ENCODE assay signal across 8 cellular contexts in the genomic region with DNA sequence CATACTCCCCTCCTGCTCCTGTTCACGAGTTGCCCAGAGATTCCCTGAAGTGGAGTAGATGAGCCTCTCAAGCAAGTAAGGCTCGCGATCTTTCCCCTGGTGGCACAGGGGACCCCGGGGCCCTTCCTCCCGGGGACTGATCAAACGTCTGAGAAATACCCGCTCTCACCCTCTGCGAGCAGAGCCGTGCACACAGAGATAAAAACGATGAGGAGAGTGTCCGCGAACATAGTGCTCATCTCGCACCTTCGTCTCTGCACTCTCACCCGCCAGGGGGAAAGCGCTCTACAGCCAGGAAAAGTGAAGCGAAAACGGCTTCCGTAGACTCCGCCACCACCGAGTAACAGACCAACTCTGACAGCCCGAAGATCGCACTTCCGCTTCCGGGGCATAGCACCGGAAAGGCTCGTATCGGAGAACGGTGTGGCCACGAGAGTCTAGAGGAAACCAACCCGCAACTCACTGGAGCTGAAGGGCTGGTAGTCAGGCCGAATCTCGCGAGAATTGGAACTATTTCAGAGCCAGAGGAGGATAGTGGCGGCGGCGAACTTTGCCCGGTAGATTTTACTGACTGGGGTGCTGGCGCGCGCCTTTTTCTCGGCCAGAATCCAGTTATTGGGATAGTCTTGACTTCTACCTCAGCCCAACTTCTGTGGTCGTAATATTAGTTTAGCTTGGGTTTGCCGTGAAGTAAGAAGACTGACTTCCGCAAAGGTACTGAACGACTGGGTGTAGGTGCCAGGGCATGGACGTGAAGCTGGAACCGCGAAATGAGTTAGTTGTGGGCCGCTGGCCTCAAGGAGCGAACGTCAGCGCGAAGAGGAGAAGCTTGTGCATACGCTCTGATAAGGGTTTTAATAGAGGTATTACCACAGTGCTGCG. TPM values are rescaled to one million over a fixed set of nuclear protein-coding genes. Genes with fewer than 3 reads are reported as not detected.
A peak's percentile ranks its signal among the peaks of the same experiment; 100 is the strongest.
DNase-seq lines count a peak whose midpoint lies in the region; TF ChIP-seq lines count a peak whose summit lies in the region.

A gene with protein sequence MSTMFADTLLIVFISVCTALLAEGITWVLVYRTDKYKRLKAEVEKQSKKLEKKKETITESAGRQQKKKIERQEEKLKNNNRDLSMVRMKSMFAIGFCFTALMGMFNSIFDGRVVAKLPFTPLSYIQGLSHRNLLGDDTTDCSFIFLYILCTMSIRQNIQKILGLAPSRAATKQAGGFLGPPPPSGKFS (minus strand): TSS at position 356 of the 882 bp plus-strand sequence. CDS start 117 bp downstream, at position 239.

- H3K27ac Mint-ChIP-seq in HFFc6 = peak within 1 kb of the TSS; percentile 97

- no peaks in the 10 kb centered on the region for H4K20me1 ChIP-seq in SK-N-SH (ENCODE audit: insufficient read depth)

- peaks cover 84% of the 10 kb centered on the region for H3K79me2 ChIP-seq in SK-N-SH (ENCODE audit: insufficient read depth)

- peak within 1 kb of the TSS; percentile 93 for H2AFZ ChIP-seq in SK-N-SH (ENCODE audit: low read depth)

- no peaks in the 10 kb centered on the region for H3K27me3 ChIP-seq in SK-N-SH (ENCODE audit: insufficient read depth)

- peak; percentile 99 for DNase-seq in HFFc6
- DNase-seq in NB4 (ENCODE audit: low read depth) = peak; percentile 98
- peak; percentile 91 for DNase-seq in SK-N-SH
- DNase-seq in activated naive CD4-positive, alpha-beta T cell treated with anti-CD3 and anti-CD28 coated beads, Interleukin-2, amount 50 U/mL, for 16 hours = peak; percentile 92
- DNase-seq in germinal center (ENCODE audit: low spot score) = peak; percentile 96
- DNase-seq in non-pigmented ciliary epithelial cell (ENCODE audit: low read depth) = peak; percentile 94
- DNase-seq in superior temporal gyrus (ENCODE audit: extremely low spot score) = peak; percentile 99

- no peaks in the 10 kb centered on the region for H3K9me3 Mint-ChIP-seq in HFFc6

- H3K9ac ChIP-seq in SK-N-SH = peak within 1 kb of the TSS; percentile 87

- H3F3A ChIP-seq in SK-N-SH (replicated peaks; ENCODE audit: insufficient read depth) = peaks cover 15% of the 10 kb centered on the region

- H3K36me3 Mint-ChIP-seq in HFFc6 (ENCODE audit: low read depth) = peaks cover 40% of the 10 kb centered on the region

- peaks cover 9 to 17% of the 10 kb centered on the region in 2 experiments; a peak in 3 of 4 replicates for H3K4me1 ChIP-seq in SK-N-SH (ENCODE audit: control insufficient read depth in 1 of 2, insufficient read depth in 2 of 2, low read depth in 1 of 2, low read length in 1 of 2)

- peak within 1 kb of the TSS; percentile 86 to 95 for H3K27ac ChIP-seq in SK-N-SH (ENCODE audit: low read depth in 2 of 2, low read length in 1 of 2)

- no peaks in the 10 kb centered on the region for H3K9me3 ChIP-seq in SK-N-SH

- H3K36me3 ChIP-seq in SK-N-SH (replicated peaks in 1 of 2; ENCODE audit: control insufficient read depth in 1 of 2, insufficient read depth in 2 of 2, low read length in 1 of 2) = peaks cover 33 to 34% of the 10 kb centered on the region in 2 experiments

- no peak; a peak in 1 of 4 replicates for TF ChIP-seq EP300 in SK-N-SH (IDR thresholded peaks at IDR 0.05; ENCODE audit: borderline replicate concordance in 1 of 2, low read depth in 1 of 2, low read length in 1 of 2)

- POLR2A ChIA-PET in SK-N-SH (lab: Yijun Ruan, JAX) = interaction anchor here (0.6 to 1.5 kb wide), 7 partner anchors 25 to 134 kb away, joined by 3 to 9 read pairs (median 3); no protein-coding TSS in a partner anchor

- WGBS in SK-N-SH (ENCODE audit: low lambda C conversion rate) = 1% methylated on average over 43 of the region's 56 CpGs

- TF ChIP-seq POLR2A in NB4 (IDR thresholded peaks at IDR 0.05; ENCODE audit: extremely low read depth, insufficient read length) = peak; percentile 87

- peak; percentile 41 for TF ChIP-seq CTCF in HFFc6 (IDR thresholded peaks at IDR 0.05)
- no peak for TF ChIP-seq CTCF in NB4 (IDR thresholded peaks at IDR 0.05; ENCODE audit: low read depth, low read length)
- TF ChIP-seq CTCF in SK-N-SH (IDR thresholded peaks at IDR 0.05) = peak; percentile 39; the same call in 1 of the 2 replicates

- peak within 1 kb of the TSS; percentile 93 for H3K4me2 ChIP-seq in SK-N-SH

- CTCF ChIA-PET in SK-N-SH (lab: Yijun Ruan, JAX) = interaction anchor here (0.8 to 2.2 kb wide), 5 partner anchors 9 to 146 kb away, joined by 3 to 9 read pairs (median 4); a partner anchor contains a TSS

- H3K4me3 ChIP-seq in GM08714 (ENCODE audit: low read length) (peak within 1 kb of the TSS; percentile 93), NB4 (ENCODE audit: low read depth, low read length) (peak within 1 kb of the TSS; percentile 96), SK-N-SH (ENCODE audit: low read depth in 2 of 2, low read length in 1 of 2) (peak within 1 kb of the TSS; percentile 88 to 94)

- peak within 1 kb of the TSS; percentile 96 for H3K4me3 Mint-ChIP-seq in HFFc6

- peaks cover 75% of the 10 kb centered on the region for H3K4me1 Mint-ChIP-seq in HFFc6 (ENCODE audit: low read depth)

- peak; percentile 1; the same call in 1 of the 2 replicates for TF ChIP-seq RAD21 in SK-N-SH (IDR thresholded peaks at IDR 0.05; ENCODE audit: low read length)

- H3K9me2 ChIP-seq in SK-N-SH = no peaks in the 10 kb centered on the region

- no peaks in the 10 kb centered on the region; the same call in 1 of the 2 replicates for H3K27me3 Mint-ChIP-seq in HFFc6 (ENCODE audit: insufficient read depth)

TF ChIP-seq in SK-N-SH, 30 proteins besides CTCF, POLR2A, EP300 and RAD21 (continues in another document):
- TF ChIP-seq SIN3A (IDR thresholded peaks at IDR 0.05; ENCODE audit: borderline replicate concordance, low read depth, low read length) (peak; percentile 95; the same call in 1 of the 2 replicates), YY1 (IDR thresholded peaks at IDR 0.05; ENCODE audit: low read depth) (peak; percentile 58; the same call in 1 of the 2 replicates), MXI1 (IDR thresholded peaks at IDR 0.05; ENCODE audit: low read depth, low read length) (peak; percentile 91), SMC3 (IDR thresholded peaks at IDR 0.05; ENCODE audit: low read depth, low read length) (no peak), NFIC (IDR thresholded peaks at IDR 0.05; ENCODE audit: borderline replicate concordance) (no peak; the same call in 1 of the 2 replicates), GABPA (IDR thresholded peaks at IDR 0.05; ENCODE audit: low read depth) (peak; percentile 99), POLR2AphosphoS5 (IDR thresholded peaks at IDR 0.05; ENCODE audit: low read depth, low read length) (peak; percentile 97), TCF12 (IDR thresholded peaks at IDR 0.05) (0 out of 2 replicates have a peak, but pooled peaks have one; percentile 21), GATA2 (CRISPR knock-in tag; IDR thresholded peaks at IDR 0.05) (no peak), JUND (IDR thresholded peaks at IDR 0.05) (no peak), CHD2 (IDR thresholded peaks at IDR 0.05; ENCODE audit: low read length, partially characterized antibody) (peak; percentile 100)
- TF ChIP-seq, protein P1, sequence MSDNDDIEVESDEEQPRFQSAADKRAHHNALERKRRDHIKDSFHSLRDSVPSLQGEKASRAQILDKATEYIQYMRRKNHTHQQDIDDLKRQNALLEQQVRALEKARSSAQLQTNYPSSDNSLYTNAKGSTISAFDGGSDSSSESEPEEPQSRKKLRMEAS (IDR thresholded peaks at IDR 0.05; ENCODE audit: low read depth) = peak; percentile 96
- TF ChIP-seq, protein P2, sequence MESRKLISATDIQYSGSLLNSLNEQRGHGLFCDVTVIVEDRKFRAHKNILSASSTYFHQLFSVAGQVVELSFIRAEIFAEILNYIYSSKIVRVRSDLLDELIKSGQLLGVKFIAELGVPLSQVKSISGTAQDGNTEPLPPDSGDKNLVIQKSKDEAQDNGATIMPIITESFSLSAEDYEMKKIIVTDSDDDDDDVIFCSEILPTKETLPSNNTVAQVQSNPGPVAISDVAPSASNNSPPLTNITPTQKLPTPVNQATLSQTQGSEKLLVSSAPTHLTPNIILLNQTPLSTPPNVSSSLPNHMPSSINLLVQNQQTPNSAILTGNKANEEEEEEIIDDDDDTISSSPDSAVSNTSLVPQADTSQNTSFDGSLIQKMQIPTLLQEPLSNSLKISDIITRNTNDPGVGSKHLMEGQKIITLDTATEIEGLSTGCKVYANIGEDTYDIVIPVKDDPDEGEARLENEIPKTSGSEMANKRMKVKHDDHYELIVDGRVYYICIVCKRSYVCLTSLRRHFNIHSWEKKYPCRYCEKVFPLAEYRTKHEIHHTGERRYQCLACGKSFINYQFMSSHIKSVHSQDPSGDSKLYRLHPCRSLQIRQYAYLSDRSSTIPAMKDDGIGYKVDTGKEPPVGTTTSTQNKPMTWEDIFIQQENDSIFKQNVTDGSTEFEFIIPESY (IDR thresholded peaks at IDR 0.05; ENCODE audit: borderline replicate concordance, low read depth) = peak; percentile 98
- TF ChIP-seq, protein P3, sequence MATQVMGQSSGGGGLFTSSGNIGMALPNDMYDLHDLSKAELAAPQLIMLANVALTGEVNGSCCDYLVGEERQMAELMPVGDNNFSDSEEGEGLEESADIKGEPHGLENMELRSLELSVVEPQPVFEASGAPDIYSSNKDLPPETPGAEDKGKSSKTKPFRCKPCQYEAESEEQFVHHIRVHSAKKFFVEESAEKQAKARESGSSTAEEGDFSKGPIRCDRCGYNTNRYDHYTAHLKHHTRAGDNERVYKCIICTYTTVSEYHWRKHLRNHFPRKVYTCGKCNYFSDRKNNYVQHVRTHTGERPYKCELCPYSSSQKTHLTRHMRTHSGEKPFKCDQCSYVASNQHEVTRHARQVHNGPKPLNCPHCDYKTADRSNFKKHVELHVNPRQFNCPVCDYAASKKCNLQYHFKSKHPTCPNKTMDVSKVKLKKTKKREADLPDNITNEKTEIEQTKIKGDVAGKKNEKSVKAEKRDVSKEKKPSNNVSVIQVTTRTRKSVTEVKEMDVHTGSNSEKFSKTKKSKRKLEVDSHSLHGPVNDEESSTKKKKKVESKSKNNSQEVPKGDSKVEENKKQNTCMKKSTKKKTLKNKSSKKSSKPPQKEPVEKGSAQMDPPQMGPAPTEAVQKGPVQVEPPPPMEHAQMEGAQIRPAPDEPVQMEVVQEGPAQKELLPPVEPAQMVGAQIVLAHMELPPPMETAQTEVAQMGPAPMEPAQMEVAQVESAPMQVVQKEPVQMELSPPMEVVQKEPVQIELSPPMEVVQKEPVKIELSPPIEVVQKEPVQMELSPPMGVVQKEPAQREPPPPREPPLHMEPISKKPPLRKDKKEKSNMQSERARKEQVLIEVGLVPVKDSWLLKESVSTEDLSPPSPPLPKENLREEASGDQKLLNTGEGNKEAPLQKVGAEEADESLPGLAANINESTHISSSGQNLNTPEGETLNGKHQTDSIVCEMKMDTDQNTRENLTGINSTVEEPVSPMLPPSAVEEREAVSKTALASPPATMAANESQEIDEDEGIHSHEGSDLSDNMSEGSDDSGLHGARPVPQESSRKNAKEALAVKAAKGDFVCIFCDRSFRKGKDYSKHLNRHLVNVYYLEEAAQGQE (IDR thresholded peaks at IDR 0.05; ENCODE audit: low read depth, low read length) = 0 out of 2 replicates have a peak, but pooled peaks have one; percentile 6

RNA-seq across cellular contexts. Expression of the gene that starts here (rescaled TPM):
- 100 to 1,000 TPM; 134 to 165 (median 137) TPM for total RNA-seq in HFFc6 (2021; fragmentation: NEBNext Ultra II Directional; extraction: Animal tissue kit (Norgen Biotek cat#: 25700))
- 54.4 and 114 TPM in 2 replicates for polyA plus RNA-seq in SK-N-SH (2012; rRNA removed)
- 88.3 and 102 TPM in 2 replicates for polyA plus RNA-seq in SK-N-SH (2012; cell fraction: cytosol; rRNA removed)
- 32.4 and 70.3 TPM in 2 replicates for polyA plus RNA-seq in SK-N-SH (2012; cell fraction: nucleus; rRNA removed)

Comparison
In these comparisons a context has a peak if more than half of its experiments do, and no peak if none do; other contexts are left out.
1. Peak in every context shown above with its lines: DNase-seq, H3K4me3 ChIP-seq and H3K27ac ChIP-seq.